8 cellular contexts compared by ENCODE assay signal in the genomic region with DNA sequence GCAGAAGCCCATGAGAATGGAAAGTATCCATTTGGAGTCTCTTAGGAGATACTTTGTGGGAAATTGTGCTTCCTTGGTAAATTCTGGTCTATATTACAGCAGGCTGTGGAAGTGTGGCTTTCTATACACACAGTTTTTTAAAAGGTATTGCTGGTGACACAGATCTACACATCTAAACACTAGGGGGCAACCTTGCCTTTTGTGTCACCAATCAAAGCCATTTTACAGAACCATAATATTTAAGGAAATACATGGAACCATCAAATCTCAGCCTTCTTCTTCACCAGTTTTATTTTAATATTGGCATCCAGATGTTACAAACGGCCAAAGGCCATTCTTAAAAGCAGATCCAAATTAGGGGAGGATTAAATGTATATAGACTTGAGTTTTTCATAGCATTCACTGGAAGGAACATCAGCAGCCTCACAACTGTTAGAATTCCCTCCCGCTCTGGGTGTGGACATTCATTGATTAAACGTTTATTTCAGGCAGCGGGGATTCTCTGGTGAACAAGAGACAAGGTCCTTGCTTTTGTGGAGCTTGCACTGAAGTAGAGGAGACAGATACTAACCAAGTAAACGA.
A peak's percentile ranks its signal among the peaks of the same experiment; 100 is the strongest.
DNase-seq lines count a peak whose midpoint lies in the region; ATAC-seq and TF ChIP-seq lines count a peak whose summit lies in the region.

No MANE protein-coding gene starts in this region.

- no peaks in the 10 kb centered on the region for H3K9me3 Mint-ChIP-seq in natural killer cell
- no peaks in the 10 kb centered on the region for H3K9me3 Mint-ChIP-seq in natural killer cell treated with Interleukin-12 subunit alpha and Interleukin-12 subunit beta and Interleukin-15 and Interleukin-18, amount 100 ng/mL, for 72 hours

- ATAC-seq in natural killer cell (peak; percentile 57 to 65 (median 58)), HG03354 (IDR thresholded peaks at IDR 0.05; ENCODE audit: poor library complexity, severe bottlenecking, unreplicated experiment) (peak; percentile 62), left ventricle myocardium superior (peak; percentile 60), GM18873 (IDR thresholded peaks at IDR 0.05; ENCODE audit: low FRiP score, unreplicated experiment) (no peak)
- ATAC-seq in natural killer cell treated with Interleukin-12 subunit alpha and Interleukin-12 subunit beta and Interleukin-15 and Interleukin-18, amount 100 ng/mL, for 72 hours: no peak

- no peak overlapping the region for H3K27ac Mint-ChIP-seq in natural killer cell
- H3K27ac Mint-ChIP-seq in natural killer cell treated with Interleukin-12 subunit alpha and Interleukin-12 subunit beta and Interleukin-15 and Interleukin-18, amount 100 ng/mL, for 72 hours: no peak overlapping the region

- peaks cover 6 to 11% of the 10 kb centered on the region in 2 donors for H3K27me3 Mint-ChIP-seq in natural killer cell (ENCODE audit: low read depth in 2 of 2)
- H3K27me3 Mint-ChIP-seq in natural killer cell treated with Interleukin-12 subunit alpha and Interleukin-12 subunit beta and Interleukin-15 and Interleukin-18, amount 100 ng/mL, for 72 hours: peaks cover 0 to 3% of the 10 kb centered on the region in 2 donors

- intact Hi-C loops in natural killer cell (cut with micrococcal nuclease): loop anchor here (1.0 to 2.0 kb wide), 4 partner anchors 54 to 411 kb away; no protein-coding TSS in a partner anchor
- intact Hi-C loops in left ventricle myocardium superior (cut with micrococcal nuclease): loop anchor here (2.0 kb wide), 1 partner anchor 205 kb away; no protein-coding TSS in a partner anchor

- H3K4me3 Mint-ChIP-seq in natural killer cell: no peak overlapping the region
- H3K4me3 Mint-ChIP-seq in natural killer cell treated with Interleukin-12 subunit alpha and Interleukin-12 subunit beta and Interleukin-15 and Interleukin-18, amount 100 ng/mL, for 72 hours: no peak overlapping the region

- H3K4me3 ChIP-seq in skeletal muscle cell (ENCODE audit: low read depth, low read length): no peak overlapping the region

- DNase-seq in natural killer cell (no peak), NCI-H82 (lab: John Stamatoyannopoulos, UW) (peak; percentile 69), amniotic stem cell (lab: John Stamatoyannopoulos, UW) (peak; percentile 77), left ventricle myocardium superior (no peak), skeletal muscle cell (ENCODE audit: low read depth) (peak; percentile 31)
- DNase-seq in natural killer cell treated with Interleukin-12 subunit alpha and Interleukin-12 subunit beta and Interleukin-15 and Interleukin-18, amount 100 ng/mL, for 72 hours (ENCODE audit: low spot score): no peak

- H3K36me3 Mint-ChIP-seq in natural killer cell: no peaks in the 10 kb centered on the region
- H3K36me3 Mint-ChIP-seq in natural killer cell treated with Interleukin-12 subunit alpha and Interleukin-12 subunit beta and Interleukin-15 and Interleukin-18, amount 100 ng/mL, for 72 hours: no peaks in the 10 kb centered on the region

- H3K4me1 Mint-ChIP-seq in natural killer cell: peaks cover 0 to 5% of the 10 kb centered on the region in 2 donors
- H3K4me1 Mint-ChIP-seq in natural killer cell treated with Interleukin-12 subunit alpha and Interleukin-12 subunit beta and Interleukin-15 and Interleukin-18, amount 100 ng/mL, for 72 hours (ENCODE audit: low read depth in 2 of 2): peaks cover 0 to 9% of the 10 kb centered on the region in 2 donors

- TF ChIP-seq CTCF in natural killer cell (IDR thresholded peaks at IDR 0.05): peak; percentile 81

Comparison
In these comparisons a context has a peak if more than half of its experiments do, and no peak if none do; other contexts are left out.
1. ATAC-seq: peak in natural killer cell (3 of 3), HG03354 (single experiment) and left ventricle myocardium superior (single experiment); none in natural killer cell treated with Interleukin-12 subunit alpha and Interleukin-12 subunit beta and Interleukin-15 and Interleukin-18, amount 100 ng/mL, for 72 hours (0 of 2) and GM18873 (single experiment).
2. DNase-seq: peak in NCI-H82 (single experiment), amniotic stem cell (single experiment) and skeletal muscle cell (single experiment); none in natural killer cell (single experiment), natural killer cell treated with Interleukin-12 subunit alpha and Interleukin-12 subunit beta and Interleukin-15 and Interleukin-18, amount 100 ng/mL, for 72 hours (single experiment) and left ventricle myocardium superior (single experiment).